Comparison of ENCODE assay signal across 14 cellular contexts in the genomic region with DNA sequence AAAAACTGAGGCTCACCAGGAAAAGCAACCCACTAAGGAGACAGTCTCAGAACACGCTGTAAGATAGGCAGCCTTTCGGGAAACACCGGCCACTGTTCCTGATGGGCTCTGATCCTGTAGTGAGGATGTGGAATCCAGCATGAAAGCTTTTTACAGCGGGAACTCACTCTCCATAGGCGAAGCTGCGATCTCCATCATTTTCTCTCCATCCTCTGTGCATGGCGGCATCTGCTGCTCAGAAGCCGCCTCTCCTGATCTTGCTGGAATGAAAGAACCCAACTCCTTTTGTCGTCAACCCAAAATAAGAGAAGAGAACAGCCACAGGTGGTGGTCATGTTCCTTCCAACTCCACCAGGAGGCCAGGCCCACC. TPM values are rescaled to one million over a fixed set of nuclear protein-coding genes. Genes with fewer than 3 reads are reported as not detected.
DNase-seq lines count a peak whose midpoint lies in the region; ATAC-seq and TF ChIP-seq lines count a peak whose summit lies in the region.
"Had no signal": no experiment of that assay in that cellular context is flagged by ENCODE, and none has a peak within 500 bp of the region (broad histone marks: within the 10 kb centered on the region; RNA-seq: fewer than 3 reads in every experiment).

No MANE protein-coding gene starts in this region.

- H3K9me3 Mint-ChIP-seq in WTC11, result peaks cover 4% of the 10 kb centered on the region
- H3K9me3 Mint-ChIP-seq: CD4-positive, alpha-beta T cell had no signal

- TF ChIP-seq POLR2A in esophagus muscularis mucosa (IDR thresholded peaks at IDR 0.05; ENCODE audit: low read depth), result no peak
- TF ChIP-seq POLR2A in vagina (IDR thresholded peaks at IDR 0.05), result no peak

- TF ChIP-seq CTCF in WTC11 (IDR thresholded peaks at IDR 0.05) (no peak), esophagus muscularis mucosa (IDR thresholded peaks at IDR 0.05) (no peak), vagina (IDR thresholded peaks at IDR 0.05) (no peak)

- CTCF ChIA-PET in WTC11 (lab: Charles Lee), result no interaction called here

- POLR2A ChIA-PET in WTC11 (lab: Charles Lee), result no interaction called here

- H3K4me3 Mint-ChIP-seq in WTC11, result no peak overlapping the region
- H3K4me3 Mint-ChIP-seq: B cell; CD4-positive, alpha-beta T cell had no signal

- peak; percentile 24 for DNase-seq in activated CD8-positive, alpha-beta memory T cell treated with anti-CD3 and anti-CD28 coated beads for 24 hours
- DNase-seq in activated CD8-positive, alpha-beta memory T cell treated with anti-CD3 and anti-CD28 coated beads, Interleukin-2, amount 50 U/mL, for 4 hours, result no peak
- DNase-seq in WTC11 (ENCODE audit: low spot score) (no peak), esophagus muscularis mucosa (ENCODE audit: extremely low spot score) (peak; percentile 66), vagina (ENCODE audit: extremely low spot score in 2 of 2) (peak; percentile 65 to 72), GOT3 (lab: John Stamatoyannopoulos, UW) (no peak), activated gamma-delta T cell treated with Interleukin-2 at 50 U/mL for 16 hours (no peak)
- DNase-seq: ACHN; C1 segment of cervical spinal cord; Calu3; CD4-positive, alpha-beta T cell; DMS 273 treated with DMSO at 0.1 percent for 48 hours had no signal

- no peaks in the 10 kb centered on the region for H3K36me3 Mint-ChIP-seq in WTC11

- H3K27me3 Mint-ChIP-seq in WTC11 (ENCODE audit: low read depth), result no peaks in the 10 kb centered on the region
- H3K27me3 Mint-ChIP-seq: CD4-positive, alpha-beta T cell had no signal

- TF ChIP-seq EP300 in esophagus muscularis mucosa (IDR thresholded peaks at IDR 0.05), result no peak

- no peak overlapping the region for H3K4me3 ChIP-seq in esophagus muscularis mucosa
- H3K4me3 ChIP-seq in vagina, result no peak overlapping the region

- no peaks in the 10 kb centered on the region for H3K4me1 ChIP-seq in esophagus muscularis mucosa
- H3K4me1 ChIP-seq in vagina, result no peaks in the 10 kb centered on the region

- H3K9me3 ChIP-seq in esophagus muscularis mucosa (peaks cover 0 to 8% (median 0%) of the 10 kb centered on the region in 4 donors), vagina (no peaks in the 10 kb centered on the region)

- peaks cover 8% of the 10 kb centered on the region; the same call in 1 of the 2 replicates for H3K4me1 Mint-ChIP-seq in WTC11
- H3K4me1 Mint-ChIP-seq: B cell had no signal

- H3K36me3 ChIP-seq in esophagus muscularis mucosa, result no peaks in the 10 kb centered on the region
- H3K36me3 ChIP-seq in vagina, result no peaks in the 10 kb centered on the region

- 96% methylated on average over 9 of the region's 9 CpGs for WGBS in esophagus muscularis mucosa

- no peak overlapping the region for H3K27ac Mint-ChIP-seq in WTC11
- H3K27ac Mint-ChIP-seq: B cell; CD4-positive, alpha-beta T cell had no signal

- H3K27me3 ChIP-seq in esophagus muscularis mucosa (peaks cover 0 to 7% (median 0%) of the 10 kb centered on the region in 4 donors), vagina (no peaks in the 10 kb centered on the region)

- H3K27ac ChIP-seq in esophagus muscularis mucosa (replicated peaks in 1 of 4) (no peak overlapping the region), vagina (no peak overlapping the region)

- no peak for ATAC-seq in WTC11
- ATAC-seq: HCT116 had no signal

- intact Hi-C loops in esophagus muscularis mucosa (cut with DNase I), result no loop called here
- intact Hi-C loops in vagina (cut with DNase I), result no loop called here

TF ChIP-seq in WTC11, 78 proteins besides CTCF, POLR2A, EP300 and RAD21:
- no peak for TF ChIP-seq CREB1 (CRISPR knock-in tag; IDR thresholded peaks at IDR 0.05)
- TF ChIP-seq ZNF423 (CRISPR knock-in tag; IDR thresholded peaks at IDR 0.05), result 0 out of 2 replicates have a peak, but pooled peaks have one; percentile 7

RNA-seq across cellular contexts. Expression of gene TMEM18, which starts 49.9 kb away (rescaled TPM):
- total RNA-seq in WTC11 (2021) (23.9 to 27.4 TPM (median 24.0 TPM) in 3 replicates), esophagus muscularis mucosa (10 to 100 TPM in 2 of 4 donors, 1 to 10 TPM in 2; 8.7 to 27.3 (median 10.2) TPM), vagina (21.1 TPM)

Comparison
In these comparisons a context has a peak if more than half of its experiments do, and no peak if none do; other contexts are left out.
1. DNase-seq: peak in activated CD8-positive, alpha-beta memory T cell treated with anti-CD3 and anti-CD28 coated beads for 24 hours (single experiment), esophagus muscularis mucosa (single experiment) and vagina (2 of 2); none in activated CD8-positive, alpha-beta memory T cell treated with anti-CD3 and anti-CD28 coated beads, Interleukin-2, amount 50 U/mL, for 4 hours (single experiment), WTC11 (single experiment), GOT3 (single experiment) and activated gamma-delta T cell treated with Interleukin-2 at 50 U/mL for 16 hours (single experiment).